ENCODE assay signal across 15 cellular contexts in genomic region chr6:11851405-11851804, GRCh38.
DNase-seq lines count a peak whose midpoint lies in the region; ATAC-seq and TF ChIP-seq lines count a peak whose summit lies in the region.
"Had no signal": no experiment of that assay in that cellular context is flagged by ENCODE, and none has a peak within 500 bp of the region (broad histone marks: within the 10 kb centered on the region; RNA-seq: fewer than 3 reads in every experiment).

No MANE protein-coding gene starts in this region.

- no peaks in the 10 kb centered on the region for H3K79me2 ChIP-seq in GM23248 (ENCODE audit: insufficient read depth)

- no peak for ATAC-seq in HG02884 (IDR thresholded peaks at IDR 0.05; ENCODE audit: unreplicated experiment)

- no peak for TF ChIP-seq EP300 in stomach (IDR thresholded peaks at IDR 0.05)

- intact Hi-C loops in stomach (cut with DNase I; ENCODE audit: low total_unique reads) = no loop called here

- H3K9me2 ChIP-seq in GM23248 (ENCODE audit: insufficient read depth) = no peaks in the 10 kb centered on the region; the same call in 1 of the 2 replicates

- H3F3A ChIP-seq in GM23248 (ENCODE audit: insufficient read depth) = peaks cover 4% of the 10 kb centered on the region; the same call in 1 of the 2 replicates

- H3K36me3 ChIP-seq in GM23248 (ENCODE audit: low read depth) (no peaks in the 10 kb centered on the region), stomach (no peaks in the 10 kb centered on the region)
- H3K36me3 ChIP-seq: neutrophil had no signal

- H3K9me3 ChIP-seq in GM23248 (ENCODE audit: low read depth) = no peaks in the 10 kb centered on the region
- no peaks in the 10 kb centered on the region for H3K9me3 ChIP-seq in stomach
- H3K9me3 ChIP-seq: neutrophil had no signal

- peak; percentile 97 for DNase-seq in A172 (ENCODE audit: low spot score)
- peak; percentile 94 for DNase-seq in GM23248
- peak; percentile 89 for DNase-seq in RPMI7951 (ENCODE audit: low read depth)
- peak; percentile 94 for DNase-seq in glomerular visceral epithelial cell (ENCODE audit: extremely low spot score)
- DNase-seq in stomach = no peak
- DNase-seq in Ammon's horn (ENCODE audit: low spot score) = no peak
- DNase-seq in SHP77 (lab: John Stamatoyannopoulos, UW) = no peak
- DNase-seq: activated CD4-positive, alpha-beta memory T cell treated with anti-CD3 and anti-CD28 coated beads for 36 hours; AML-193; immature natural killer cell; Karpas-422; NCI-H510A treated with DMSO at 0.1 percent for 48 hours; stimulated activated CD4-positive, alpha-beta T cell treated with anti-CD3 and anti-CD28 coated beads, Interleukin-4, amount 100 ng/mL, for 1 hour had no signal

- H3K27ac ChIP-seq in GM23248 (peak overlapping the region; percentile 41), stomach (no peak overlapping the region)
- H3K27ac ChIP-seq: neutrophil had no signal

- in situ Hi-C loops in GM23248 (cut with MboI) = no loop called here

- H3K4me2 ChIP-seq in GM23248 (ENCODE audit: unreplicated experiment) = peak overlapping the region; percentile 21

- no peak overlapping the region for H2AFZ ChIP-seq in GM23248

- H3K4me3 ChIP-seq in GM23248 = 0 out of 2 replicates have a peak overlapping the region, but pooled peaks have one; percentile 14
- no peak overlapping the region for H3K4me3 ChIP-seq in stomach

- no peak overlapping the region for H3K9ac ChIP-seq in GM23248

- H4K20me1 ChIP-seq in GM23248 (ENCODE audit: insufficient read depth) = no peaks in the 10 kb centered on the region

- 1 to 2% methylated on average over 4 of the region's 4 CpGs for WGBS in GM23248 (ENCODE audit: low coverage in 1 of 2, low lambda C conversion rate in 2 of 2, missing lambda C conversion rate in 2 of 2), 2 experiments
- 84 to 95% (median 90%) methylated on average over 4 of the region's 4 CpGs for WGBS in stomach, 5 donors

- H3K4me1 ChIP-seq in GM23248 (ENCODE audit: insufficient read depth) (peaks cover 25% of the 10 kb centered on the region), stomach (peaks cover 11 to 33% (median 24%) of the 10 kb centered on the region in 4 donors)

- no peak for TF ChIP-seq POLR2A in stomach (IDR thresholded peaks at IDR 0.05)

- H3K27me3 ChIP-seq in GM23248 (replicated peaks; ENCODE audit: insufficient read depth) (no peaks in the 10 kb centered on the region), stomach (no peaks in the 10 kb centered on the region)
- H3K27me3 ChIP-seq: neutrophil had no signal

- TF ChIP-seq CTCF in stomach (IDR thresholded peaks at IDR 0.05) = no peak

Comparison
In these comparisons a context has a peak if more than half of its experiments do, and no peak if none do; other contexts are left out.
1. DNase-seq: peak in A172 (single experiment), GM23248 (single experiment), RPMI7951 (single experiment) and glomerular visceral epithelial cell (single experiment); none in stomach (single experiment), Ammon's horn (single experiment) and SHP77 (0 of 2).